In the genomic region with DNA sequence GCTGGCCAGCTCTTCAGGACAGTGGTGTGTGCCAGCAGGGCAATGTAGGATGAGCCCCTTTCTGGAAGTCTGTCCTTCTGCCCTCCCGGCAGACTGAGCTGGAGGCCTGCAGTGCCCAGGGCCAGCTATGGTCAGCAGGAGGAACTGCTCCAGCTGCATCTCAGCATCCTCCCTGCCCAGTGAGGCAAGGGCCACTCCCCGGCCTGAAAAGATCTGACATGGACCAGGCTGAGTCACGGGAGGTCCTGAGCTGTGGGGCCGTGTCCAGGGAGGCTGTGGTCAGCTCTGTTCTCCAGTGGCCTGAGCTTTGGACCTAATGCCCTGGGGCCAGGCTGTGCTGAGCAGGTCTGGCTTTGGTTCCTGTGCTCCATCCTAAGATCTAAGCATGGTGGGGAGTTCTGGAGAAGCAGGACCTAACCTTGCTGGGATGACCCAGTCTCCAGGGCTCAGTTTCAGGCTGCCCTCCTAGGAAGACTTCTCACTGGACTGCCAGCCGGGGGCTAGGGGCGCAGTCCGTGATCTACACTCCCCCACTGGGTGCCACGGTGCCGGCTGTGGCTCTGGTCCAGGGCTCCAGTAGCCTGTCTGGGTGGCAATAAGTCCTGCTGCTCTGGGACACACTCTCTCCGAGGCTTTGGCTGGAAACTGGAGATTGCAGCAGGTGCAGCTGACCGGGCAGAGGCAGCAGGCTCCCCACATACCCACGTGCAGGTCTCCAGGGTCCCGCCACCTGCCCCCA, we compare ENCODE assay signal across 17 cellular contexts.
"Had no signal": no experiment of that assay in that cellular context is flagged by ENCODE, and none has a peak within 500 bp of the region (broad histone marks: within the 10 kb centered on the region; RNA-seq: fewer than 3 reads in every experiment).

No MANE protein-coding gene starts in this region.

- ATAC-seq: gastroesophageal sphincter; stimulated activated naive CD8-positive, alpha-beta T cell treated with anti-CD3 and anti-CD28 coated beads, Interleukin-15, amount 100 ng/mL, for 72 hours had no signal

- H3K27me3 ChIP-seq: adrenal gland, gastroesophageal sphincter, neutrophil, sigmoid colon had no signal

- H3K9me3 ChIP-seq: adrenal gland, gastroesophageal sphincter, neutrophil, sigmoid colon, thoracic aorta had no signal

- DNase-seq: activated CD4-positive, alpha-beta T cell treated with anti-CD3 and anti-CD28 coated beads for 1 hour; activated naive CD4-positive, alpha-beta T cell treated with anti-CD3 and anti-CD28 coated beads, Interleukin-2, amount 50 U/mL, for 16 hours; effector memory CD4-positive, alpha-beta T cell; hippocampal formation; kidney glomerular epithelial cell; midbrain; naive B cell; sigmoid colon; stimulated activated CD4-positive, alpha-beta T cell treated with anti-CD3 and anti-CD28 coated beads, Interleukin-15, amount 100 ng/mL, for 24 hours; stimulated activated CD4-positive, alpha-beta T cell treated with anti-CD3 and anti-CD28 coated beads, Interleukin-4, amount 100 ng/mL, for 24 hours; stimulated activated naive CD8-positive, alpha-beta T cell treated with anti-CD3 and anti-CD28 coated beads, Interleukin-15, amount 100 ng/mL, for 72 hours; SW 1271 had no signal

- H3K4me3 ChIP-seq: adrenal gland, gastroesophageal sphincter, lung, sigmoid colon, thoracic aorta had no signal

- H3K36me3 ChIP-seq: adrenal gland, gastroesophageal sphincter, neutrophil, sigmoid colon, thoracic aorta had no signal

- H3K27ac ChIP-seq: gastroesophageal sphincter, neutrophil, sigmoid colon, thoracic aorta had no signal

- H3K4me1 ChIP-seq: adrenal gland, gastroesophageal sphincter, sigmoid colon had no signal
